In the genomic region with DNA sequence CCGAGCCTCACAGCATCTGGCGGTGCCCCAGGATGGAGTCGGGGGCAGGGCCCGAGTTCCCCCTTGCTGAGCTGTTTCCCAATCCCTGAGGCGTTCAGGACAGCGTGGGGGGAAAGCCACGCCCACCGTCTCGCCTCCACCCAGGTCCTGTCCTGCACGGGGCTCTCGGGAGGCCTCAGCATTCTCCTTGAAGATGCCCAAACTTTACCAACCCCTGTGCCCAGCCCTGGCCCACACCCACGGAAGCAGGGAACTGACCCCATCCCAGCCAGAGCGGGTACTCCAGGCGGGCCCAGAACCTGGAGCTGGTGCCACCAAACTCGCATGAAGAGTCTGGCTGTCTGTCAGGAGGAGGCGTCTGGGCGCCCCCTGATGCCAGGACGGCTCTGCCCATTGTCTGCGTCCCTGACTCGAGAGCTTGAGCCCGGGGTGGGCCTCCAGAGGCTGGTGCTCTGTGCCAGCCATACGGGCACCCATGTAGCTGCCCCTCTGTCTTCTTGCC, we compare ENCODE assay signal across 9 cellular contexts. TPM values are rescaled to one million over a fixed set of nuclear protein-coding genes. Genes with fewer than 3 reads are reported as not detected.
DNase-seq lines count a peak whose midpoint lies in the region; ATAC-seq and TF ChIP-seq lines count a peak whose summit lies in the region.
"Had no signal": no experiment of that assay in that cellular context is flagged by ENCODE, and none has a peak within 500 bp of the region (broad histone marks: within the 10 kb centered on the region; RNA-seq: fewer than 3 reads in every experiment).

No MANE protein-coding gene starts in this region.

- no peaks in the 10 kb centered on the region; the same call in 1 of the 2 replicates for H3K4me1 ChIP-seq in GM23338 (ENCODE audit: insufficient read depth)
- H3K4me1 ChIP-seq in right atrium auricular region = peaks cover 0 to 59% of the 10 kb centered on the region in 2 donors

- no peak overlapping the region for H3K4me3 Mint-ChIP-seq in GM23338
- H3K4me3 Mint-ChIP-seq in WTC11 = no peak overlapping the region
- H3K4me3 Mint-ChIP-seq in stimulated activated effector memory CD8-positive, alpha-beta T cell treated with anti-CD3 and anti-CD28 coated beads, Interleukin-12 subunit alpha, Interleukin-12 subunit beta, amount 100 ng/mL, for 72 hours = peak overlapping the region; percentile 36

- H3K27ac Mint-ChIP-seq in GM23338 (no peak overlapping the region), WTC11 (no peak overlapping the region)
- no peak overlapping the region for H3K27ac Mint-ChIP-seq in stimulated activated effector memory CD8-positive, alpha-beta T cell treated with anti-CD3 and anti-CD28 coated beads, Interleukin-12 subunit alpha, Interleukin-12 subunit beta, amount 100 ng/mL, for 72 hours
- H3K27ac Mint-ChIP-seq: memory B cell had no signal

- H3K9me3 ChIP-seq in right atrium auricular region = no peaks in the 10 kb centered on the region

- H3K4me1 Mint-ChIP-seq in GM23338 (peaks cover 13% of the 10 kb centered on the region), WTC11 (peaks cover 11% of the 10 kb centered on the region)
- peaks cover 15% of the 10 kb centered on the region for H3K4me1 Mint-ChIP-seq in stimulated activated effector memory CD8-positive, alpha-beta T cell treated with anti-CD3 and anti-CD28 coated beads, Interleukin-12 subunit alpha, Interleukin-12 subunit beta, amount 100 ng/mL, for 72 hours

- TF ChIP-seq CTCF in GM23338 (conservative IDR thresholded peaks at IDR 0.05; ENCODE audit: low read depth in 2 of 2) (no peak), WTC11 (IDR thresholded peaks at IDR 0.05) (no peak), right atrium auricular region (IDR thresholded peaks at IDR 0.05) (no peak)

- H4K20me1 ChIP-seq in GM23338 (replicated peaks; ENCODE audit: insufficient read depth) = no peaks in the 10 kb centered on the region

- no peaks in the 10 kb centered on the region for H3F3A ChIP-seq in GM23338 (replicated peaks; ENCODE audit: low read depth)

- peaks cover 13% of the 10 kb centered on the region for H3K27me3 Mint-ChIP-seq in GM23338 (ENCODE audit: insufficient read depth, low read depth, poor library complexity)
- no peaks in the 10 kb centered on the region for H3K27me3 Mint-ChIP-seq in WTC11 (ENCODE audit: low read depth)

- DNase-seq in GM23338 (ENCODE audit: low spot score) (no peak), WTC11 (ENCODE audit: low spot score) (peak; percentile 23), right atrium auricular region (ENCODE audit: low spot score) (no peak), GDM1 (lab: John Stamatoyannopoulos, UW) (no peak), ecto neural progenitor cell (ENCODE audit: low spot score) (no peak)
- no peak for DNase-seq in stimulated activated effector memory CD8-positive, alpha-beta T cell treated with anti-CD3 and anti-CD28 coated beads, Interleukin-12 subunit alpha, Interleukin-12 subunit beta, amount 100 ng/mL, for 72 hours (ENCODE audit: low spot score in 2 of 2)
- no peak for DNase-seq in NK-92 treated with Interleukin-12 subunit alpha and Interleukin-12 subunit beta, amount 100 ng/mL, for 24 hours (lab: John Stamatoyannopoulos, UW)

- POLR2A ChIA-PET in WTC11 (lab: Charles Lee) = interaction anchor here (1.2 kb wide), 1 partner anchor 14 kb away, joined by 4 read pairs; no protein-coding TSS in a partner anchor

- H3K36me3 ChIP-seq in GM23338 (ENCODE audit: insufficient read depth) (no peaks in the 10 kb centered on the region), right atrium auricular region (no peaks in the 10 kb centered on the region)
- H3K36me3 ChIP-seq: WERI-Rb-1 had no signal

- H3K79me2 ChIP-seq in GM23338 (replicated peaks; ENCODE audit: insufficient read depth) = no peaks in the 10 kb centered on the region

- CTCF ChIA-PET in WTC11 (lab: Charles Lee) = interaction anchor here (0.6 to 3.7 kb wide), 10 partner anchors 11 to 431 kb away, joined by 3 to 31 read pairs (median 5); a partner anchor contains a TSS

- H3K4me3 ChIP-seq in GM23338 (no peak overlapping the region), right atrium auricular region (no peak overlapping the region)

- no peak overlapping the region for H2AFZ ChIP-seq in GM23338

- no peak overlapping the region for H3K27ac ChIP-seq in GM23338 (ENCODE audit: low read depth)
- H3K27ac ChIP-seq in right atrium auricular region = peak overlapping the region; percentile 5 to 7
- H3K27ac ChIP-seq: WERI-Rb-1 had no signal

- H3K9me3 Mint-ChIP-seq in GM23338 (peaks cover 8% of the 10 kb centered on the region; the same call in 2 of the 3 replicates), WTC11 (no peaks in the 10 kb centered on the region)
- no peaks in the 10 kb centered on the region for H3K9me3 Mint-ChIP-seq in stimulated activated effector memory CD8-positive, alpha-beta T cell treated with anti-CD3 and anti-CD28 coated beads, Interleukin-12 subunit alpha, Interleukin-12 subunit beta, amount 100 ng/mL, for 72 hours
- H3K9me3 Mint-ChIP-seq: memory B cell had no signal

- H3K9me2 ChIP-seq in GM23338 (ENCODE audit: insufficient read depth) = no peaks in the 10 kb centered on the region

- ATAC-seq in GM23338 (peak; percentile 13), WTC11 (no peak)
- no peak for ATAC-seq in stimulated activated effector memory CD8-positive, alpha-beta T cell treated with anti-CD3 and anti-CD28 coated beads, Interleukin-12 subunit alpha, Interleukin-12 subunit beta, amount 100 ng/mL, for 72 hours

- H3K36me3 Mint-ChIP-seq in GM23338 (ENCODE audit: low read depth) (peaks cover 5% of the 10 kb centered on the region; the same call in 1 of the 3 replicates), WTC11 (no peaks in the 10 kb centered on the region; the same call in 1 of the 2 replicates)
- no peaks in the 10 kb centered on the region for H3K36me3 Mint-ChIP-seq in stimulated activated effector memory CD8-positive, alpha-beta T cell treated with anti-CD3 and anti-CD28 coated beads, Interleukin-12 subunit alpha, Interleukin-12 subunit beta, amount 100 ng/mL, for 72 hours
- H3K36me3 Mint-ChIP-seq: memory B cell had no signal

- no peaks in the 10 kb centered on the region for H3K27me3 ChIP-seq in GM23338 (ENCODE audit: insufficient read depth)
- no peaks in the 10 kb centered on the region for H3K27me3 ChIP-seq in right atrium auricular region

- peak overlapping the region; percentile 10; the same call in 1 of the 2 replicates for H3K4me2 ChIP-seq in GM23338

TF ChIP-seq in GM23338, 12 proteins besides CTCF, POLR2A, EP300 and RAD21 (continues in another document):
- TF ChIP-seq NANOG (IDR thresholded peaks at IDR 0.05; ENCODE audit: borderline replicate concordance) = no peak
- no peak for TF ChIP-seq STAT1 (IDR thresholded peaks at IDR 0.05; ENCODE audit: unreplicated experiment)
- TF ChIP-seq ZNF114 (CRISPR knock-in tag; IDR thresholded peaks at IDR 0.05) = no peak
- TF ChIP-seq, protein P1, sequence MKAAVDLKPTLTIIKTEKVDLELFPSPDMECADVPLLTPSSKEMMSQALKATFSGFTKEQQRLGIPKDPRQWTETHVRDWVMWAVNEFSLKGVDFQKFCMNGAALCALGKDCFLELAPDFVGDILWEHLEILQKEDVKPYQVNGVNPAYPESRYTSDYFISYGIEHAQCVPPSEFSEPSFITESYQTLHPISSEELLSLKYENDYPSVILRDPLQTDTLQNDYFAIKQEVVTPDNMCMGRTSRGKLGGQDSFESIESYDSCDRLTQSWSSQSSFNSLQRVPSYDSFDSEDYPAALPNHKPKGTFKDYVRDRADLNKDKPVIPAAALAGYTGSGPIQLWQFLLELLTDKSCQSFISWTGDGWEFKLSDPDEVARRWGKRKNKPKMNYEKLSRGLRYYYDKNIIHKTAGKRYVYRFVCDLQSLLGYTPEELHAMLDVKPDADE (IDR thresholded peaks at IDR 0.05) = no peak
- TF ChIP-seq POLR2AphosphoS5 (IDR thresholded peaks at IDR 0.05; ENCODE audit: low read depth) = no peak
- TF ChIP-seq EZH2 (IDR thresholded peaks at IDR 0.05; ENCODE audit: low read depth, unreplicated experiment) = no peak
- TF ChIP-seq JUNB (IDR thresholded peaks at IDR 0.05; ENCODE audit: unreplicated experiment) = no peak

TF ChIP-seq in WTC11, 78 proteins besides CTCF, POLR2A, EP300 and RAD21:
- no peak for TF ChIP-seq ATF1 (CRISPR knock-in tag; IDR thresholded peaks at IDR 0.05)
- TF ChIP-seq ZNF263 (CRISPR knock-in tag; IDR thresholded peaks at IDR 0.05; ENCODE audit: low read depth) = no peak
- no peak for TF ChIP-seq FOXJ3 (CRISPR knock-in tag; IDR thresholded peaks at IDR 0.05; ENCODE audit: borderline replicate concordance)

RNA-seq across cellular contexts. Expression of a gene that starts 35.3 kb away (rescaled TPM):
- total RNA-seq in GM23338 (2014; rRNA removed; shearing (Covaris generic)) = 34.5 and 36.2 TPM in 2 replicates
- 10.9 and 12.1 TPM in 2 replicates for polyA plus RNA-seq in GM23338 (2016; fragmentation: Nextera tagmentation; extraction: Ambion mirVana)
- total RNA-seq in WTC11 (2021) (37.1 to 41.4 TPM (median 39.7 TPM) in 3 replicates), right atrium auricular region (10 to 100 TPM in 1 of 2 donors, 1 to 10 TPM in 1; 5.8 to 12.0 TPM)
